Comparison of ENCODE assay signal across 13 cellular contexts in the genomic region with DNA sequence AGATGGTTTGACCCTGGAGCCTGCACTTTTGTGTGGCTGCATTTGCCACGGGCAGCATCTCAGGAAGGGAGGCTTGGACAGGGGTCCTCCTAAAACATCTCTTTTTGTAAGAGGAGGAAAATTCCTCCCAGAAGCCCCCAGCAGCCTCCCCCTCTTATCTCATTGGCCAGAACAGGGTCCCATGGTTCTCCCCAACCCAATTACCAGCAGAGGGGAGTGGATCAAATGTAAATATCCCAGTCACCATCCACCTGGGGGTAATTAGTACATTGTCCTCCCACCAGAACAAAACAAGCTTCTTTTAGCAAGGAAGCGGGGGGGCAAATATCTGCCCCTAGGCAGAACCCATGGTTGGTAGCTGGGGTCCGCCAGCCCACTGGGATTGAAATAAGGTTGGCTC. TPM values are rescaled to one million over a fixed set of nuclear protein-coding genes. Genes with fewer than 3 reads are reported as not detected.
DNase-seq lines count a peak whose midpoint lies in the region; ATAC-seq and TF ChIP-seq lines count a peak whose summit lies in the region.
"Had no signal": no experiment of that assay in that cellular context is flagged by ENCODE, and none has a peak within 500 bp of the region (broad histone marks: within the 10 kb centered on the region; RNA-seq: fewer than 3 reads in every experiment).

No MANE protein-coding gene starts in this region.

- H3K9me3 ChIP-seq in GM23248 (ENCODE audit: low read depth): no peaks in the 10 kb centered on the region
- H3K9me3 ChIP-seq in mammary epithelial cell (replicated peaks; ENCODE audit: insufficient read depth, low read length): no peaks in the 10 kb centered on the region
- H3K9me3 ChIP-seq in muscle layer of duodenum (ENCODE audit: control insufficient read depth in 1 of 2, low read length in 2 of 2): no peaks in the 10 kb centered on the region
- H3K9me3 ChIP-seq in adrenal gland (replicated peaks in 1 of 3): no peaks in the 10 kb centered on the region

- in situ Hi-C loops in GM23248 (cut with MboI) (no loop called here), mammary epithelial cell (cut with MboI; ENCODE audit: low sequenced_read_pairs in 2 of 2) (no loop called here)

- ATAC-seq in activated CD8-positive, alpha-beta memory T cell treated with anti-CD3 and anti-CD28 coated beads, Interleukin-2, amount 10 ng/mL, durations not matched to agents 7 days and 5 days: no peak

- H2AFZ ChIP-seq in GM23248 (0 out of 2 replicates have a peak overlapping the region, but pooled peaks have one; percentile 48), mammary epithelial cell (ENCODE audit: low read depth, low read length) (peak overlapping the region; percentile 40)

- H3K9ac ChIP-seq in GM23248 (no peak overlapping the region), mammary epithelial cell (ENCODE audit: insufficient read depth, low read length) (no peak overlapping the region)

- H3K4me2 ChIP-seq in GM23248 (ENCODE audit: unreplicated experiment) (no peak overlapping the region), mammary epithelial cell (ENCODE audit: insufficient read depth, low read depth, low read length) (no peak overlapping the region)

- dilution Hi-C loops in mammary epithelial cell (cut with HindIII; ENCODE audit: low sequenced_read_pairs): loop anchor here (5.0 kb wide), 2 partner anchors 35 to 85 kb away; no protein-coding TSS in a partner anchor

- no TSS peak for BruUV-seq in mammary epithelial cell (replicated peaks; lab: Mats Ljungman, UMichigan)

- DNase-seq in GM23248 (no peak), NCI-H146 treated with DMSO at 0.1 percent for 48 hours (lab: John Stamatoyannopoulos, UW; ENCODE audit: unreplicated experiment) (peak; percentile 69), mammary epithelial cell (no peak), SKM-1 treated with dmso at 0.1 percent for 144 hours (lab: John Stamatoyannopoulos, UW; ENCODE audit: unreplicated experiment) (no peak), adrenal gland (no peak)
- no peak for DNase-seq in activated CD8-positive, alpha-beta memory T cell treated with anti-CD3 and anti-CD28 coated beads, Interleukin-2, amount 10 ng/mL, durations not matched to agents 7 days and 5 days
- DNase-seq in stimulated activated naive CD4-positive, alpha-beta T cell treated with Interleukin-2 at 50 U/mL for 16 hours (lab: John Stamatoyannopoulos, UW): no peak
- DNase-seq: activated B cell treated with CpG ODN at 0.5 μM for 24 hours; activated naive CD4-positive, alpha-beta T cell treated with Interleukin-2 at 50 U/mL for 16 hours; Kasumi-1; NCI-H2081; SW 1271 had no signal

- intact Hi-C loops in mammary epithelial cell (cut with micrococcal nuclease): no loop called here
- intact Hi-C loops in adrenal gland (cut with DNase I): no loop called here

- no peak for TF ChIP-seq CTCF in mammary epithelial cell (conservative IDR thresholded peaks at IDR 0.05 in 1 of 2, IDR thresholded peaks at IDR 0.05 in 1 of 2; ENCODE audit: extremely low read depth in 1 of 2, insufficient read depth in 1 of 2, low read depth in 1 of 2, low read length in 2 of 2)
- TF ChIP-seq CTCF in adrenal gland (IDR thresholded peaks at IDR 0.05): no peak

- no peak overlapping the region for H3K4me3 ChIP-seq in GM23248
- no peak overlapping the region for H3K4me3 ChIP-seq in mammary epithelial cell (replicated peaks in 1 of 3; ENCODE audit: insufficient read depth in 1 of 3, low read depth in 2 of 3, low read length in 3 of 3)
- H3K4me3 ChIP-seq in muscle layer of duodenum (ENCODE audit: low read depth in 1 of 2, low read length in 2 of 2): no peak overlapping the region
- H3K4me3 ChIP-seq in adrenal gland: no peak overlapping the region

- TF ChIP-seq POLR2A in adrenal gland (IDR thresholded peaks at IDR 0.05): no peak

- H3K79me2 ChIP-seq in GM23248 (ENCODE audit: insufficient read depth): no peaks in the 10 kb centered on the region
- H3K79me2 ChIP-seq in mammary epithelial cell (ENCODE audit: insufficient read depth, low read length): no peaks in the 10 kb centered on the region

- CTCF ChIA-PET in mammary epithelial cell (lab: Charles Lee; ENCODE audit: low non-redundant PET): no interaction called here
- CTCF ChIA-PET in activated CD8-positive, alpha-beta memory T cell treated with anti-CD3 and anti-CD28 coated beads, Interleukin-2, amount 10 ng/mL, durations not matched to agents 7 days and 5 days (lab: Charles Lee): interaction anchor here (6.8 kb wide), 1 partner anchor 12 kb away, joined by 81 read pairs; no protein-coding TSS in a partner anchor

- no peak overlapping the region for H3K4me3 Mint-ChIP-seq in activated CD8-positive, alpha-beta memory T cell treated with anti-CD3 and anti-CD28 coated beads, Interleukin-2, amount 10 ng/mL, durations not matched to agents 7 days and 5 days
- H3K4me3 Mint-ChIP-seq: activated B cell treated with CpG ODN at 0.5 μM for 24 hours had no signal

- peaks cover 4% of the 10 kb centered on the region for H3F3A ChIP-seq in GM23248 (ENCODE audit: insufficient read depth)

- WGBS in GM23248 (ENCODE audit: low coverage in 1 of 2, low lambda C conversion rate in 2 of 2, missing lambda C conversion rate in 2 of 2), 2 experiments: 34 to 35% methylated on average over 3 of the region's 3 CpGs
- WGBS in mammary epithelial cell (ENCODE audit: low coverage, missing lambda C conversion rate): 39% methylated on average over 3 of the region's 3 CpGs
- 36 to 58% (median 57%) methylated on average over 1 to 3 of the region's 3 CpGs for WGBS in adrenal gland, 4 donors

- no peaks in the 10 kb centered on the region for H3K9me3 Mint-ChIP-seq in activated CD8-positive, alpha-beta memory T cell treated with anti-CD3 and anti-CD28 coated beads, Interleukin-2, amount 10 ng/mL, durations not matched to agents 7 days and 5 days (ENCODE audit: low read depth)
- H3K9me3 Mint-ChIP-seq: activated B cell treated with CpG ODN at 0.5 μM for 24 hours had no signal

- H4K20me1 ChIP-seq in GM23248 (ENCODE audit: insufficient read depth) (no peaks in the 10 kb centered on the region), mammary epithelial cell (ENCODE audit: insufficient read depth, low read length) (no peaks in the 10 kb centered on the region)

- no peaks in the 10 kb centered on the region for H3K36me3 Mint-ChIP-seq in activated CD8-positive, alpha-beta memory T cell treated with anti-CD3 and anti-CD28 coated beads, Interleukin-2, amount 10 ng/mL, durations not matched to agents 7 days and 5 days

- no peak overlapping the region for H3K27ac Mint-ChIP-seq in activated CD8-positive, alpha-beta memory T cell treated with anti-CD3 and anti-CD28 coated beads, Interleukin-2, amount 10 ng/mL, durations not matched to agents 7 days and 5 days
- H3K27ac Mint-ChIP-seq: activated B cell treated with CpG ODN at 0.5 μM for 24 hours had no signal

- no peak overlapping the region for H3K27ac ChIP-seq in GM23248
- no peak overlapping the region for H3K27ac ChIP-seq in mammary epithelial cell (ENCODE audit: insufficient read depth, low read depth, low read length)
- H3K27ac ChIP-seq in muscle layer of duodenum (ENCODE audit: low read length): peak overlapping the region; percentile 61
- H3K27ac ChIP-seq in adrenal gland: peak overlapping the region in 1 of 5 donors; percentile 14

- H3K36me3 ChIP-seq in GM23248 (ENCODE audit: low read depth): no peaks in the 10 kb centered on the region
- no peaks in the 10 kb centered on the region for H3K36me3 ChIP-seq in mammary epithelial cell (ENCODE audit: insufficient read depth, low read length)
- H3K36me3 ChIP-seq in muscle layer of duodenum (ENCODE audit: control insufficient read depth in 1 of 2, insufficient read depth in 2 of 2, low read length in 2 of 2): no peaks in the 10 kb centered on the region
- H3K36me3 ChIP-seq in adrenal gland (replicated peaks in 1 of 2): no peaks in the 10 kb centered on the region

- H3K9me2 ChIP-seq in GM23248 (ENCODE audit: insufficient read depth): no peaks in the 10 kb centered on the region

- H3K4me1 Mint-ChIP-seq in activated CD8-positive, alpha-beta memory T cell treated with anti-CD3 and anti-CD28 coated beads, Interleukin-2, amount 10 ng/mL, durations not matched to agents 7 days and 5 days: no peaks in the 10 kb centered on the region
- H3K4me1 Mint-ChIP-seq: activated B cell treated with CpG ODN at 0.5 μM for 24 hours had no signal

- H3K27me3 ChIP-seq in GM23248 (replicated peaks; ENCODE audit: insufficient read depth) (no peaks in the 10 kb centered on the region), mammary epithelial cell (ENCODE audit: insufficient read depth, low read length) (no peaks in the 10 kb centered on the region), muscle layer of duodenum (ENCODE audit: low read depth, low read length) (no peaks in the 10 kb centered on the region), adrenal gland (no peaks in the 10 kb centered on the region)

- H3K27me3 Mint-ChIP-seq in activated CD8-positive, alpha-beta memory T cell treated with anti-CD3 and anti-CD28 coated beads, Interleukin-2, amount 10 ng/mL, durations not matched to agents 7 days and 5 days: no peaks in the 10 kb centered on the region
- H3K27me3 Mint-ChIP-seq: activated B cell treated with CpG ODN at 0.5 μM for 24 hours had no signal

- H3K4me1 ChIP-seq in GM23248 (ENCODE audit: insufficient read depth) (peaks cover 9% of the 10 kb centered on the region), mammary epithelial cell (ENCODE audit: insufficient read depth, low read length) (peaks cover 5% of the 10 kb centered on the region), muscle layer of duodenum (ENCODE audit: control insufficient read depth in 1 of 2, insufficient read depth in 2 of 2, low read length in 2 of 2) (peaks cover 9 to 23% of the 10 kb centered on the region in 2 donors), adrenal gland (replicated peaks in 1 of 2) (peaks cover 0 to 4% of the 10 kb centered on the region in 2 donors)

RNA-seq across cellular contexts. Expression of a gene that starts 44.7 kb away (rescaled TPM):
- 0.76 and 0.89 TPM in 2 replicates for total RNA-seq in GM23248 (2014; rRNA removed; shearing (Covaris generic))
- 1.2 TPM in 2 replicates for polyA plus RNA-seq in GM23248 (2016; fragmentation: Nextera tagmentation; extraction: Ambion mirVana)
- total RNA-seq in mammary epithelial cell: 10 to 100 TPM; 23.4 to 50.7 TPM
- polyA plus RNA-seq in mammary epithelial cell: 21.8 TPM
- polyA minus RNA-seq in mammary epithelial cell: 24.1 TPM
- not detected for total RNA-seq in activated CD8-positive, alpha-beta memory T cell treated with anti-CD3 and anti-CD28 coated beads, Interleukin-2, amount 10 ng/mL, durations not matched to agents 7 days and 5 days
- total RNA-seq in adrenal gland: 1 to 10 TPM in 4 of 8 donors, under 1 TPM in 4; 0.55 to 7.1 (median 1.00) TPM
- polyA plus RNA-seq in adrenal gland: 1 to 10 TPM in 2 of 3 donors, under 1 TPM in 1; 0.51 to 2.8 (median 1.2) TPM
- total RNA-seq: activated B cell treated with CpG ODN at 0.5 μM for 24 hours had no signal
